ENCODE assay signal across 14 cellular contexts in genomic region chr5:27316283-27316675, GRCh38.
DNase-seq lines count a peak whose midpoint lies in the region; ATAC-seq, FAIRE-seq and TF ChIP-seq lines count a peak whose summit lies in the region.
"Had no signal": no experiment of that assay in that cellular context is flagged by ENCODE, and none has a peak within 500 bp of the region (broad histone marks: within the 10 kb centered on the region; RNA-seq: fewer than 3 reads in every experiment).

No MANE protein-coding gene starts in this region.

- no peaks in the 10 kb centered on the region for H4K20me1 ChIP-seq in MM.1S (ENCODE audit: insufficient read depth, low read length)

- H3K9me2 ChIP-seq in MM.1S (replicated peaks; ENCODE audit: insufficient read depth, low read length), result no peaks in the 10 kb centered on the region

- H3K27me3 Mint-ChIP-seq in mesothelial cell of epicardium (ENCODE audit: low read depth) (peaks cover 2% of the 10 kb centered on the region), T-helper 17 cell (no peaks in the 10 kb centered on the region)

- H3K79me2 ChIP-seq in MM.1S (ENCODE audit: low read length), result no peaks in the 10 kb centered on the region

- H3K9me3 ChIP-seq in MM.1S (replicated peaks; ENCODE audit: insufficient read depth, low read length) (no peaks in the 10 kb centered on the region), mucosa of descending colon (peaks cover 69% of the 10 kb centered on the region), T-helper 17 cell (ENCODE audit: control insufficient read depth, low read length, poor library complexity, severe bottlenecking) (no peaks in the 10 kb centered on the region)
- H3K9me3 ChIP-seq: ascending aorta had no signal

- peak overlapping the region; percentile 49 for H3K4me3 ChIP-seq in MM.1S (ENCODE audit: low read length)
- no peak overlapping the region for H3K4me3 ChIP-seq in bronchial epithelial cell (ENCODE audit: low read depth, low read length)
- H3K4me3 ChIP-seq in mucosa of descending colon, result no peak overlapping the region
- H3K4me3 ChIP-seq: ascending aorta, Peyer's patch had no signal

- peaks cover 20% of the 10 kb centered on the region for H3F3A ChIP-seq in MM.1S (ENCODE audit: insufficient read depth, low read length)

- H3K4me2 ChIP-seq in MM.1S (ENCODE audit: low read depth, low read length), result peak overlapping the region; percentile 76

- no peak for FAIRE-seq in bronchial epithelial cell (lab: Jason Lieb, UNC)
- FAIRE-seq: islet of Langerhans, TTC549 had no signal

- no peak for ATAC-seq in mucosa of descending colon
- no peak for ATAC-seq in T-helper 17 cell
- no peak for ATAC-seq in GM19328 (IDR thresholded peaks at IDR 0.05; ENCODE audit: unreplicated experiment)

- peak overlapping the region; percentile 87 for H3K27ac ChIP-seq in MM.1S (ENCODE audit: low read length)
- H3K27ac ChIP-seq: ascending aorta, Peyer's patch had no signal

- H2AFZ ChIP-seq in MM.1S (ENCODE audit: low read length), result peak overlapping the region; percentile 55

- H3K27me3 ChIP-seq in MM.1S (replicated peaks; ENCODE audit: insufficient read depth, low read length) (no peaks in the 10 kb centered on the region), bronchial epithelial cell (ENCODE audit: control insufficient read depth, insufficient read depth, low read length) (no peaks in the 10 kb centered on the region)
- H3K27me3 ChIP-seq: ascending aorta, Peyer's patch had no signal

- DNase-seq in COLO829 (ENCODE audit: low spot score), result peak; percentile 26
- no peak for DNase-seq in MM.1S
- DNase-seq in bronchial epithelial cell (ENCODE audit: low read depth), result peak; percentile 57
- no peak for DNase-seq in mesothelial cell of epicardium (ENCODE audit: low spot score in 2 of 2, unreplicated experiment in 2 of 2)
- no peak for DNase-seq in GM19240 (ENCODE audit: insufficient read length, low spot score)
- DNase-seq in mucosa of descending colon, result no peak
- DNase-seq in T-helper 17 cell, result no peak
- DNase-seq: nephron progenitor cell, Peyer's patch had no signal

- no peak for TF ChIP-seq CTCF in MM.1S (IDR thresholded peaks at IDR 0.05; ENCODE audit: low read length)
- TF ChIP-seq CTCF in bronchial epithelial cell (IDR thresholded peaks at IDR 0.05; ENCODE audit: insufficient read depth, low read length, severe bottlenecking), result no peak
- no peak for TF ChIP-seq CTCF in mesothelial cell of epicardium (IDR thresholded peaks at IDR 0.05; ENCODE audit: unreplicated experiment)
- TF ChIP-seq CTCF in mucosa of descending colon (IDR thresholded peaks at IDR 0.05), result no peak

- H3K4me1 Mint-ChIP-seq in mesothelial cell of epicardium (peaks cover 19% of the 10 kb centered on the region), T-helper 17 cell (no peaks in the 10 kb centered on the region)
- H3K4me1 Mint-ChIP-seq: CD14-positive monocyte, nephron progenitor cell had no signal

- H3K36me3 Mint-ChIP-seq in mesothelial cell of epicardium (no peaks in the 10 kb centered on the region), T-helper 17 cell (ENCODE audit: low read depth) (no peaks in the 10 kb centered on the region)
- H3K36me3 Mint-ChIP-seq: CD14-positive monocyte had no signal

- peaks cover 11% of the 10 kb centered on the region for H3K9me3 Mint-ChIP-seq in mesothelial cell of epicardium
- H3K9me3 Mint-ChIP-seq: nephron progenitor cell had no signal

- no peaks in the 10 kb centered on the region for H3K36me3 ChIP-seq in MM.1S (replicated peaks; ENCODE audit: insufficient read depth, low read length)
- no peaks in the 10 kb centered on the region for H3K36me3 ChIP-seq in bronchial epithelial cell (ENCODE audit: control insufficient read depth, insufficient read depth, low read length)
- no peaks in the 10 kb centered on the region for H3K36me3 ChIP-seq in mucosa of descending colon (ENCODE audit: low read depth)
- H3K36me3 ChIP-seq: ascending aorta, Peyer's patch had no signal

- intact Hi-C loops in mucosa of descending colon (cut with DNase I, micrococcal nuclease), result no loop called here

- H3K27ac Mint-ChIP-seq in mesothelial cell of epicardium (peak overlapping the region; percentile 44), T-helper 17 cell (no peak overlapping the region)
- H3K27ac Mint-ChIP-seq: CD14-positive monocyte, nephron progenitor cell had no signal

- peak overlapping the region; percentile 36; the same call in 1 of the 2 replicates for H3K9ac ChIP-seq in MM.1S (ENCODE audit: low read length)

- H3K4me3 Mint-ChIP-seq in mesothelial cell of epicardium (no peak overlapping the region), T-helper 17 cell (no peak overlapping the region)
- H3K4me3 Mint-ChIP-seq: CD14-positive monocyte, nephron progenitor cell had no signal

- peaks cover 44% of the 10 kb centered on the region for H3K4me1 ChIP-seq in MM.1S (ENCODE audit: low read length)
- no peaks in the 10 kb centered on the region for H3K4me1 ChIP-seq in mucosa of descending colon (ENCODE audit: low read depth)
- H3K4me1 ChIP-seq: ascending aorta, Peyer's patch had no signal

Comparison
In these comparisons a context has a peak if more than half of its experiments do, and no peak if none do; other contexts are left out.
1. DNase-seq: peak in COLO829 (single experiment) and bronchial epithelial cell (single experiment); none in MM.1S (single experiment), mesothelial cell of epicardium (0 of 2), GM19240 (single experiment), mucosa of descending colon (0 of 3) and T-helper 17 cell (0 of 3).